ENCODE assay signal across 1 cellular context in genomic region chr15:99228120-99228770, GRCh38.
TF ChIP-seq lines count a peak whose summit lies in the region.

No MANE protein-coding gene starts in this region.

TF ChIP-seq in HepG2, 621 proteins besides CTCF, POLR2A, EP300 and RAD21:
- TF ChIP-seq ZNF281 (CRISPR knock-in tag; IDR thresholded peaks at IDR 0.05; ENCODE audit: borderline replicate concordance), result no peak
- no peak for TF ChIP-seq ZZZ3 (CRISPR knock-in tag; IDR thresholded peaks at IDR 0.05; ENCODE audit: borderline replicate concordance)
- no peak for TF ChIP-seq ZNF547 (CRISPR knock-in tag; IDR thresholded peaks at IDR 0.05)
- TF ChIP-seq TRIM24 (CRISPR knock-in tag; IDR thresholded peaks at IDR 0.05), result no peak
- TF ChIP-seq HIC2 (CRISPR knock-in tag; IDR thresholded peaks at IDR 0.05; ENCODE audit: low read depth), result no peak
- no peak for TF ChIP-seq SNAPC4 (CRISPR knock-in tag; IDR thresholded peaks at IDR 0.05)
- TF ChIP-seq ZNF879 (CRISPR knock-in tag; IDR thresholded peaks at IDR 0.05), result no peak
- no peak for TF ChIP-seq SOX13 (IDR thresholded peaks at IDR 0.05)
- TF ChIP-seq SOX13 (CRISPR knock-in tag; conservative IDR thresholded peaks at IDR 0.05 in 1 of 2, IDR thresholded peaks at IDR 0.05 in 1 of 2), result no peak
- TF ChIP-seq SETDB1 (CRISPR knock-in tag; IDR thresholded peaks at IDR 0.05; ENCODE audit: borderline replicate concordance), result no peak
- no peak for TF ChIP-seq NBN (conservative IDR thresholded peaks at IDR 0.05)
- TF ChIP-seq NKX3-1 (CRISPR knock-in tag; IDR thresholded peaks at IDR 0.05), result no peak
- no peak for TF ChIP-seq ZNF747 (CRISPR knock-in tag; IDR thresholded peaks at IDR 0.05; ENCODE audit: borderline replicate concordance)
- TF ChIP-seq CBX5 (CRISPR knock-in tag; IDR thresholded peaks at IDR 0.05; ENCODE audit: borderline replicate concordance), result no peak
- TF ChIP-seq NFKBIZ (CRISPR knock-in tag; IDR thresholded peaks at IDR 0.05), result no peak
- no peak for TF ChIP-seq CSRNP1 (CRISPR knock-in tag; IDR thresholded peaks at IDR 0.05)
